ENCODE assay signal across 29 cellular contexts in the genomic region with DNA sequence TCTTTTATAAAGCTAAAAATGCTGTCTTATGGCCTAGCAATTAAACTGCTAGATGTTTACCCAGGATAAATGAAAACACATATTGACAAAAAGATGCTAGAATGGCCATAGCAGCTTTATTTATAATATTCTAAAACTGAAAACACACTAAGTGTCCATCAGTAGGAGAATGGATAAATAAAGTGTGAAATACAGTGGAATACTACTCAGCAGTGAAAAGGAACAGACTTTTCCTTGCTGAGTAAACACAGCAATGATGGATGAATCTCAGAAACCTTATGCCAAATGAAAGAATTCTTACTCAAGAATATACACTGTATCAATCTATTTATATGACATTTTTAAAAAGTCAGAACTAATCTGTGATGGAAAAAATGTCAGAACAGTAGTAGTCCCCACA.
"Had no signal": no experiment of that assay in that cellular context is flagged by ENCODE, and none has a peak within 500 bp of the region (broad histone marks: within the 10 kb centered on the region; RNA-seq: fewer than 3 reads in every experiment).

No MANE protein-coding gene starts in this region.

- H3K4me3 Mint-ChIP-seq: natural killer cell; nephron; neural progenitor cell; stimulated activated effector memory CD8-positive, alpha-beta T cell treated with anti-CD3 and anti-CD28 coated beads, Interleukin-12 subunit alpha, Interleukin-12 subunit beta, amount 100 ng/mL, for 72 hours; stimulated activated naive B cell treated with anti-CD40 and anti-IgM and Interleukin-4, amounts not matched to agents 10 μg/mL and 1 μg/mL and 100 μg/mL, for 72 hours; stimulated activated naive CD8-positive, alpha-beta T cell treated with anti-CD3 and anti-CD28 coated beads, Interleukin-15, Interleukin-2, amounts not matched to agents 100 ng/mL and 50 ng/mL, for 24 hours had no signal

- H3K27ac ChIP-seq: neural progenitor cell, ovary, parathyroid adenoma, psoas muscle, right lobe of liver, sigmoid colon, stomach, thoracic aorta, thyroid gland, tibial nerve, upper lobe of left lung, vagina had no signal

- H3K27me3 ChIP-seq: neural progenitor cell, ovary, right lobe of liver, sigmoid colon, stomach, thyroid gland, tibial nerve, upper lobe of left lung, vagina had no signal

- FAIRE-seq: small intestine, urothelium cell line had no signal

- ATAC-seq: natural killer cell; psoas muscle; right cardiac atrium; right lobe of liver; stimulated activated effector memory CD8-positive, alpha-beta T cell treated with anti-CD3 and anti-CD28 coated beads, Interleukin-12 subunit alpha, Interleukin-12 subunit beta, amount 100 ng/mL, for 72 hours; stimulated activated naive B cell treated with anti-CD40 and anti-IgM and Interleukin-4, amounts not matched to agents 10 μg/mL and 1 μg/mL and 100 μg/mL, for 72 hours had no signal

- H3K27me3 Mint-ChIP-seq: progenitor cell of endocrine pancreas; stimulated activated naive B cell treated with anti-CD40 and anti-IgM and Interleukin-4, amounts not matched to agents 10 μg/mL and 1 μg/mL and 100 μg/mL, for 72 hours; stimulated activated naive CD8-positive, alpha-beta T cell treated with anti-CD3 and anti-CD28 coated beads, Interleukin-15, Interleukin-2, amounts not matched to agents 100 ng/mL and 50 ng/mL, for 24 hours had no signal

- H3K9ac ChIP-seq: neural progenitor cell, parathyroid adenoma had no signal

- H3K4me2 ChIP-seq: neural progenitor cell had no signal

- H3K9me3 ChIP-seq: ovary, psoas muscle, right lobe of liver, sigmoid colon, stomach, thoracic aorta, thyroid gland, tibial nerve, upper lobe of left lung, vagina had no signal

- H2AFZ ChIP-seq: neural progenitor cell, parathyroid adenoma had no signal

- H3K36me3 ChIP-seq: ovary had no signal

- H3K4me3 ChIP-seq: neural progenitor cell, ovary, psoas muscle, right lobe of liver, sigmoid colon, stomach, thoracic aorta, thyroid gland, tibial nerve, upper lobe of left lung, vagina had no signal

- DNase-seq: natural killer cell; occipital lobe; ovary; posterior cingulate gyrus; psoas muscle; right cardiac atrium; right lobe of liver; sigmoid colon; small intestine; stimulated activated CD4-positive, alpha-beta T cell treated with anti-CD3 and anti-CD28 coated beads, Interleukin-15, amount 100 ng/mL, for 24 hours; stimulated activated CD4-positive, alpha-beta T cell treated with anti-CD3 and anti-CD28 coated beads, Interleukin-2, amount 100 ng/mL, for 24 hours; stimulated activated CD4-positive, alpha-beta T cell treated with anti-CD3 and anti-CD28 coated beads, Interleukin-2, amount 100 ng/mL, for 48 hours; stimulated activated CD4-positive, alpha-beta T cell treated with anti-CD3 and anti-CD28 coated beads, Interleukin-4, amount 100 ng/mL, for 24 hours; stimulated activated naive B cell treated with anti-CD40 and anti-IgM and Interleukin-4, amounts not matched to agents 10 μg/mL and 1 μg/mL and 100 μg/mL, for 72 hours; stimulated activated naive CD4-positive, alpha-beta T cell treated with Interleukin-2 at 50 U/mL for 16 hours; stomach; thyroid gland; trophoblast cell; upper lobe of left lung had no signal

- H3K9me3 Mint-ChIP-seq: natural killer cell, neural progenitor cell had no signal

- H3K79me2 ChIP-seq: parathyroid adenoma had no signal

- H3K27ac Mint-ChIP-seq: nephron; neural progenitor cell; progenitor cell of endocrine pancreas; stimulated activated effector memory CD8-positive, alpha-beta T cell treated with anti-CD3 and anti-CD28 coated beads, Interleukin-12 subunit alpha, Interleukin-12 subunit beta, amount 100 ng/mL, for 72 hours; stimulated activated naive B cell treated with anti-CD40 and anti-IgM and Interleukin-4, amounts not matched to agents 10 μg/mL and 1 μg/mL and 100 μg/mL, for 72 hours; stimulated activated naive CD8-positive, alpha-beta T cell treated with anti-CD3 and anti-CD28 coated beads, Interleukin-15, Interleukin-2, amounts not matched to agents 100 ng/mL and 50 ng/mL, for 24 hours had no signal

- H3K4me1 Mint-ChIP-seq: natural killer cell; neural progenitor cell; stimulated activated effector memory CD8-positive, alpha-beta T cell treated with anti-CD3 and anti-CD28 coated beads, Interleukin-12 subunit alpha, Interleukin-12 subunit beta, amount 100 ng/mL, for 72 hours; stimulated activated naive B cell treated with anti-CD40 and anti-IgM and Interleukin-4, amounts not matched to agents 10 μg/mL and 1 μg/mL and 100 μg/mL, for 72 hours had no signal

- H3K4me1 ChIP-seq: neural progenitor cell, parathyroid adenoma, psoas muscle, right lobe of liver, sigmoid colon, thyroid gland, tibial nerve, upper lobe of left lung, vagina had no signal
